In genomic region chr5:103569313-103570060, GRCh38 we compare ENCODE assay signal across 20 cellular contexts. TPM values are rescaled to one million over a fixed set of nuclear protein-coding genes. Genes with fewer than 3 reads are reported as not detected.
DNase-seq lines count a peak whose midpoint lies in the region; ATAC-seq and TF ChIP-seq lines count a peak whose summit lies in the region.
"Had no signal": no experiment of that assay in that cellular context is flagged by ENCODE, and none has a peak within 500 bp of the region (broad histone marks: within the 10 kb centered on the region; RNA-seq: fewer than 3 reads in every experiment).

No MANE protein-coding gene starts in this region.

- H3K27ac Mint-ChIP-seq in GM23338, result no peak overlapping the region
- no peak overlapping the region for H3K27ac Mint-ChIP-seq in naive thymus-derived CD4-positive, alpha-beta T cell
- H3K27ac Mint-ChIP-seq: T-helper 2 cell treated with Interferon-gamma antibody and Interleukin-4, amounts not matched to agents 5 μg/mL and 100 μg/mL, for 36 hours had no signal

- H4K20me1 ChIP-seq in GM23338 (replicated peaks; ENCODE audit: insufficient read depth), result no peaks in the 10 kb centered on the region

- no peaks in the 10 kb centered on the region for H3K36me3 Mint-ChIP-seq in GM23338 (ENCODE audit: low read depth)
- H3K36me3 Mint-ChIP-seq in naive thymus-derived CD4-positive, alpha-beta T cell, result peaks cover 0 to 5% (median 0%) of the 10 kb centered on the region in 5 donors

- POLR2A ChIA-PET in naive thymus-derived CD4-positive, alpha-beta T cell (lab: Charles Lee), result interaction anchor here (0.7 kb wide), 1 partner anchor 13 kb away, joined by 4 read pairs; no protein-coding TSS in a partner anchor

- intact Hi-C loops in naive thymus-derived CD4-positive, alpha-beta T cell (cut with micrococcal nuclease), result no loop called here

- WGBS in tibial nerve, 2 donors, result 73 to 79% methylated on average over 3 of the region's 3 CpGs

- H3K4me3 ChIP-seq in GM23338 (no peak overlapping the region), skeletal muscle satellite cell (ENCODE audit: low read length) (no peak overlapping the region), tibial nerve (no peak overlapping the region)
- H3K4me3 ChIP-seq in naive thymus-derived CD4-positive, alpha-beta T cell (ENCODE audit: low read length), result no peak overlapping the region
- H3K4me3 ChIP-seq: testis had no signal

- no peaks in the 10 kb centered on the region for H3K36me3 ChIP-seq in GM23338 (ENCODE audit: insufficient read depth)
- no peaks in the 10 kb centered on the region for H3K36me3 ChIP-seq in skeletal muscle satellite cell (ENCODE audit: insufficient read depth, low read length)
- no peaks in the 10 kb centered on the region for H3K36me3 ChIP-seq in naive thymus-derived CD4-positive, alpha-beta T cell (ENCODE audit: control insufficient read depth in 2 of 3, insufficient read depth in 3 of 3, low read length in 3 of 3)
- no peaks in the 10 kb centered on the region for H3K36me3 ChIP-seq in tibial nerve
- H3K36me3 ChIP-seq: brain microvascular endothelial cell had no signal

- H3F3A ChIP-seq in GM23338 (replicated peaks; ENCODE audit: low read depth), result no peaks in the 10 kb centered on the region

- H3K4me2 ChIP-seq in GM23338 (no peak overlapping the region), skeletal muscle satellite cell (ENCODE audit: low read length) (peak overlapping the region; percentile 8)

- H3K9ac ChIP-seq in skeletal muscle satellite cell (ENCODE audit: low read depth, low read length), result no peak overlapping the region

- H3K4me1 Mint-ChIP-seq in GM23338, result peaks cover 17% of the 10 kb centered on the region
- H3K4me1 Mint-ChIP-seq in naive thymus-derived CD4-positive, alpha-beta T cell, result no peaks in the 10 kb centered on the region

- H3K27me3 ChIP-seq in GM23338 (ENCODE audit: insufficient read depth) (no peaks in the 10 kb centered on the region), skeletal muscle satellite cell (ENCODE audit: control insufficient read depth, insufficient read depth, low read length) (no peaks in the 10 kb centered on the region), tibial nerve (no peaks in the 10 kb centered on the region)
- H3K27me3 ChIP-seq in naive thymus-derived CD4-positive, alpha-beta T cell (ENCODE audit: control insufficient read depth in 2 of 2, insufficient read depth in 2 of 2, low read length in 2 of 2), result no peaks in the 10 kb centered on the region
- H3K27me3 ChIP-seq: brain microvascular endothelial cell, testis had no signal

- no peaks in the 10 kb centered on the region for H3K79me2 ChIP-seq in GM23338 (replicated peaks; ENCODE audit: insufficient read depth)

- no peak overlapping the region for H3K4me3 Mint-ChIP-seq in GM23338
- H3K4me3 Mint-ChIP-seq in naive thymus-derived CD4-positive, alpha-beta T cell, result no peak overlapping the region
- H3K4me3 Mint-ChIP-seq: T-helper 2 cell treated with Interferon-gamma antibody and Interleukin-4, amounts not matched to agents 5 μg/mL and 100 μg/mL, for 36 hours had no signal

- no peaks in the 10 kb centered on the region for H3K9me3 Mint-ChIP-seq in GM23338
- H3K9me3 Mint-ChIP-seq in naive thymus-derived CD4-positive, alpha-beta T cell, result no peaks in the 10 kb centered on the region
- H3K9me3 Mint-ChIP-seq: T-helper 2 cell treated with Interferon-gamma antibody and Interleukin-4, amounts not matched to agents 5 μg/mL and 100 μg/mL, for 36 hours had no signal

- no peaks in the 10 kb centered on the region for H3K9me3 ChIP-seq in skeletal muscle satellite cell (replicated peaks; ENCODE audit: low read length)
- no peaks in the 10 kb centered on the region for H3K9me3 ChIP-seq in naive thymus-derived CD4-positive, alpha-beta T cell (ENCODE audit: control insufficient read depth in 2 of 3, low read length in 3 of 3)
- no peaks in the 10 kb centered on the region for H3K9me3 ChIP-seq in tibial nerve
- H3K9me3 ChIP-seq: testis had no signal

- no peak for TF ChIP-seq CTCF in GM23338 (conservative IDR thresholded peaks at IDR 0.05; ENCODE audit: low read depth in 2 of 2)
- TF ChIP-seq CTCF in tibial nerve (IDR thresholded peaks at IDR 0.05), result no peak

- H3K27me3 Mint-ChIP-seq in GM23338 (ENCODE audit: insufficient read depth, low read depth, poor library complexity), result no peaks in the 10 kb centered on the region
- peaks cover 4 to 24% (median 11%) of the 10 kb centered on the region in 5 donors for H3K27me3 Mint-ChIP-seq in naive thymus-derived CD4-positive, alpha-beta T cell

- no peaks in the 10 kb centered on the region for H3K9me2 ChIP-seq in GM23338 (ENCODE audit: insufficient read depth)

- TF ChIP-seq EP300 in tibial nerve (IDR thresholded peaks at IDR 0.05), result no peak

- H3K4me1 ChIP-seq in GM23338 (ENCODE audit: insufficient read depth) (peaks cover 6% of the 10 kb centered on the region; the same call in 1 of the 2 replicates), skeletal muscle satellite cell (ENCODE audit: control insufficient read depth, insufficient read depth, low read length) (peaks cover 8% of the 10 kb centered on the region), tibial nerve (no peaks in the 10 kb centered on the region)
- H3K4me1 ChIP-seq in naive thymus-derived CD4-positive, alpha-beta T cell (ENCODE audit: control insufficient read depth in 2 of 2, insufficient read depth in 2 of 2, low read length in 2 of 2), result no peaks in the 10 kb centered on the region
- H3K4me1 ChIP-seq: testis had no signal

- H3K27ac ChIP-seq in GM23338 (ENCODE audit: low read depth) (no peak overlapping the region), tibial nerve (no peak overlapping the region)
- no peak overlapping the region for H3K27ac ChIP-seq in naive thymus-derived CD4-positive, alpha-beta T cell (ENCODE audit: low read depth, low read length)
- H3K27ac ChIP-seq: brain microvascular endothelial cell, testis had no signal

- no peak for TF ChIP-seq POLR2A in tibial nerve (IDR thresholded peaks at IDR 0.05)

- peak overlapping the region; percentile 9; the same call in 1 of the 2 replicates for H2AFZ ChIP-seq in GM23338

- ATAC-seq in GM23338, result no peak
- ATAC-seq in naive thymus-derived CD4-positive, alpha-beta T cell, result no peak
- no peak for ATAC-seq in GM18868 (IDR thresholded peaks at IDR 0.05; ENCODE audit: unreplicated experiment)
- ATAC-seq: esophagus mucosa had no signal

- CTCF ChIA-PET in naive thymus-derived CD4-positive, alpha-beta T cell (lab: Charles Lee), result no interaction called here

- DNase-seq in GM23338 (ENCODE audit: low spot score) (no peak), NCI-H82 treated with DMSO at 0.1 percent for 48 hours (lab: John Stamatoyannopoulos, UW; ENCODE audit: unreplicated experiment) (peak; percentile 22), glomerular visceral epithelial cell (ENCODE audit: extremely low spot score) (peak; percentile 33), tibial nerve (ENCODE audit: low spot score in 2 of 2) (no peak)
- DNase-seq in naive thymus-derived CD4-positive, alpha-beta T cell, result no peak
- DNase-seq: activated CD4-positive, alpha-beta T cell treated with anti-CD3 and anti-CD28 coated beads for 4 hours; activated naive CD4-positive, alpha-beta T cell treated with anti-CD3 and anti-CD28 coated beads, Interleukin-2, amount 50 U/mL, for 16 hours; brain microvascular endothelial cell; dermis blood vessel endothelial cell; hippocampal formation; MM.1S; NCI-H226; retina; SHP77 treated with DMSO at 0.1 percent for 48 hours; stimulated activated CD4-positive, alpha-beta T cell treated with anti-CD3 and anti-CD28 coated beads, Interleukin-4, amount 100 ng/mL, for 1 hour; testis had no signal

TF ChIP-seq in GM23338, 12 proteins besides CTCF, POLR2A, EP300 and RAD21 (continues in another document):
- TF ChIP-seq EZH2 (IDR thresholded peaks at IDR 0.05; ENCODE audit: low read depth, unreplicated experiment), result no peak
- TF ChIP-seq EZH2phosphoT487 (IDR thresholded peaks at IDR 0.05; ENCODE audit: unreplicated experiment), result no peak
- TF ChIP-seq ETS1 (IDR thresholded peaks at IDR 0.05), result no peak
- TF ChIP-seq, protein P1, sequence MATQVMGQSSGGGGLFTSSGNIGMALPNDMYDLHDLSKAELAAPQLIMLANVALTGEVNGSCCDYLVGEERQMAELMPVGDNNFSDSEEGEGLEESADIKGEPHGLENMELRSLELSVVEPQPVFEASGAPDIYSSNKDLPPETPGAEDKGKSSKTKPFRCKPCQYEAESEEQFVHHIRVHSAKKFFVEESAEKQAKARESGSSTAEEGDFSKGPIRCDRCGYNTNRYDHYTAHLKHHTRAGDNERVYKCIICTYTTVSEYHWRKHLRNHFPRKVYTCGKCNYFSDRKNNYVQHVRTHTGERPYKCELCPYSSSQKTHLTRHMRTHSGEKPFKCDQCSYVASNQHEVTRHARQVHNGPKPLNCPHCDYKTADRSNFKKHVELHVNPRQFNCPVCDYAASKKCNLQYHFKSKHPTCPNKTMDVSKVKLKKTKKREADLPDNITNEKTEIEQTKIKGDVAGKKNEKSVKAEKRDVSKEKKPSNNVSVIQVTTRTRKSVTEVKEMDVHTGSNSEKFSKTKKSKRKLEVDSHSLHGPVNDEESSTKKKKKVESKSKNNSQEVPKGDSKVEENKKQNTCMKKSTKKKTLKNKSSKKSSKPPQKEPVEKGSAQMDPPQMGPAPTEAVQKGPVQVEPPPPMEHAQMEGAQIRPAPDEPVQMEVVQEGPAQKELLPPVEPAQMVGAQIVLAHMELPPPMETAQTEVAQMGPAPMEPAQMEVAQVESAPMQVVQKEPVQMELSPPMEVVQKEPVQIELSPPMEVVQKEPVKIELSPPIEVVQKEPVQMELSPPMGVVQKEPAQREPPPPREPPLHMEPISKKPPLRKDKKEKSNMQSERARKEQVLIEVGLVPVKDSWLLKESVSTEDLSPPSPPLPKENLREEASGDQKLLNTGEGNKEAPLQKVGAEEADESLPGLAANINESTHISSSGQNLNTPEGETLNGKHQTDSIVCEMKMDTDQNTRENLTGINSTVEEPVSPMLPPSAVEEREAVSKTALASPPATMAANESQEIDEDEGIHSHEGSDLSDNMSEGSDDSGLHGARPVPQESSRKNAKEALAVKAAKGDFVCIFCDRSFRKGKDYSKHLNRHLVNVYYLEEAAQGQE (IDR thresholded peaks at IDR 0.05; ENCODE audit: unreplicated experiment), result no peak

RNA-seq across cellular contexts. Expression of gene NUDT12, which starts 6.9 kb away (rescaled TPM):
- 12.8 and 16.8 TPM in 2 replicates for total RNA-seq in GM23338 (2014; rRNA removed; shearing (Covaris generic))
- polyA plus RNA-seq in GM23338 (2016; fragmentation: Nextera tagmentation; extraction: Ambion mirVana), result 9.3 and 11.5 TPM in 2 replicates
- 12.9 TPM in 2 replicates for total RNA-seq in skeletal muscle satellite cell (2012; rRNA removed)
- 1 to 10 TPM in 4 of 5 experiments, under 1 TPM in 1; 0.75 to 4.7 (median 1.7) TPM for total RNA-seq in naive thymus-derived CD4-positive, alpha-beta T cell
- 1 to 10 TPM in 1 of 2 donors, under 1 TPM in 1; 0.92 to 1.2 TPM for polyA plus RNA-seq in naive thymus-derived CD4-positive, alpha-beta T cell
- 10 to 100 TPM; 12.0 to 27.1 (median 19.4) TPM for total RNA-seq in tibial nerve

Comparison
In these comparisons a context has a peak if more than half of its experiments do, and no peak if none do; other contexts are left out.
1. DNase-seq: peak in NCI-H82 treated with DMSO at 0.1 percent for 48 hours (single experiment) and glomerular visceral epithelial cell (single experiment); none in GM23338 (single experiment), naive thymus-derived CD4-positive, alpha-beta T cell (0 of 9) and tibial nerve (0 of 2).